Comparison of ENCODE assay signal across 9 cellular contexts in genomic region chr19:3142292-3142670, GRCh38. TPM values are rescaled to one million over a fixed set of nuclear protein-coding genes. Genes with fewer than 3 reads are reported as not detected.
A peak's percentile ranks its signal among the peaks of the same experiment; 100 is the strongest.
DNase-seq lines count a peak whose midpoint lies in the region; FAIRE-seq and TF ChIP-seq lines count a peak whose summit lies in the region.
"Had no signal": no experiment of that assay in that cellular context is flagged by ENCODE, and none has a peak within 500 bp of the region (broad histone marks: within the 10 kb centered on the region; RNA-seq: fewer than 3 reads in every experiment).

No MANE protein-coding gene starts in this region.

- H3K9ac ChIP-seq in Karpas-422 (ENCODE audit: low read length): no peak overlapping the region

- no peaks in the 10 kb centered on the region for H3K36me3 ChIP-seq in esophagus (ENCODE audit: control insufficient read depth in 2 of 2, insufficient read depth in 2 of 2, low read length in 1 of 2)
- no peaks in the 10 kb centered on the region for H3K36me3 ChIP-seq in Karpas-422 (ENCODE audit: insufficient read depth, low read length)

- no peak overlapping the region for H2AFZ ChIP-seq in Karpas-422 (ENCODE audit: low read length)

- H3K9me3 ChIP-seq in esophagus (ENCODE audit: control insufficient read depth in 2 of 2, insufficient read depth in 1 of 2, low read depth in 1 of 2, low read length in 1 of 2) (peaks cover 0 to 2% of the 10 kb centered on the region in 2 donors), Karpas-422 (ENCODE audit: low read length) (no peaks in the 10 kb centered on the region)

- 20 to 23% methylated on average over 6 of the region's 6 CpGs for WGBS in esophagus, 2 donors

- no peak overlapping the region for H3K4me3 Mint-ChIP-seq in glutamatergic neuron (ENCODE audit: unreplicated experiment)

- H3K4me1 ChIP-seq in esophagus (ENCODE audit: control insufficient read depth in 2 of 2, insufficient read depth in 2 of 2, low read length in 1 of 2) (peaks cover 2 to 9% of the 10 kb centered on the region in 2 donors), Karpas-422 (ENCODE audit: low read length) (no peaks in the 10 kb centered on the region)

- H3K4me1 Mint-ChIP-seq in glutamatergic neuron (ENCODE audit: low read depth, unreplicated experiment): no peaks in the 10 kb centered on the region

- H3K9me2 ChIP-seq in Karpas-422 (replicated peaks; ENCODE audit: insufficient read depth, low read length): no peaks in the 10 kb centered on the region

- no peaks in the 10 kb centered on the region for H3K79me2 ChIP-seq in Karpas-422 (ENCODE audit: low read length)

- FAIRE-seq in GM19239 (lab: Jason Lieb, UNC): peak; percentile 48
- FAIRE-seq: islet of Langerhans had no signal

- no peak overlapping the region for H3K4me2 ChIP-seq in Karpas-422 (ENCODE audit: low read depth, low read length, poor library complexity, severe bottlenecking)

- H3K27me3 ChIP-seq in esophagus (ENCODE audit: control insufficient read depth in 1 of 2, insufficient read depth in 2 of 2, low read length in 2 of 2): no peaks in the 10 kb centered on the region
- no peaks in the 10 kb centered on the region for H3K27me3 ChIP-seq in Karpas-422 (ENCODE audit: low read length)

- no peaks in the 10 kb centered on the region for H4K20me1 ChIP-seq in Karpas-422 (ENCODE audit: insufficient read depth, low read depth, low read length)

- H3K27me3 Mint-ChIP-seq in glutamatergic neuron (ENCODE audit: unreplicated experiment): no peaks in the 10 kb centered on the region

- no peak for TF ChIP-seq CTCF in glutamatergic neuron (IDR thresholded peaks at IDR 0.05; ENCODE audit: partially characterized antibody, unreplicated experiment)

- no peak for DNase-seq in GM19239 (ENCODE audit: insufficient read length, low spot score)
- DNase-seq in SW 1271 (lab: John Stamatoyannopoulos, UW): peak; percentile 66 to 90
- peak; percentile 24 to 46 for DNase-seq in stimulated activated CD4-positive, alpha-beta T cell treated with anti-CD3 and anti-CD28 coated beads, Interleukin-12 subunit alpha, Interleukin-12 subunit beta, amount 100 ng/mL, for 24 hours (ENCODE audit: low read depth in 2 of 2)
- no peak for DNase-seq in foreskin melanocyte
- DNase-seq in glutamatergic neuron: no peak
- no peak for DNase-seq in DMS79 treated with DMSO at 0.1 percent for 48 hours (lab: John Stamatoyannopoulos, UW)
- DNase-seq in Karpas-422: no peak

- H3K27ac ChIP-seq in esophagus (ENCODE audit: low read depth in 2 of 2, low read length in 1 of 2) (peak overlapping the region; percentile 90 to 96), Karpas-422 (ENCODE audit: low read length) (no peak overlapping the region)

- peaks cover 2% of the 10 kb centered on the region for H3K9me3 Mint-ChIP-seq in glutamatergic neuron (ENCODE audit: unreplicated experiment)

- H3K36me3 Mint-ChIP-seq in glutamatergic neuron (ENCODE audit: unreplicated experiment): peaks cover 8% of the 10 kb centered on the region

- H3K27ac Mint-ChIP-seq in glutamatergic neuron (ENCODE audit: unreplicated experiment): no peak overlapping the region

- H3K4me3 ChIP-seq in esophagus (ENCODE audit: low read depth in 1 of 2, low read length in 2 of 2) (peak overlapping the region in 1 of 2 donors; percentile 28), Karpas-422 (ENCODE audit: low read length) (no peak overlapping the region)

RNA-seq across cellular contexts. Expression of gene GNA15, which starts 6.4 kb away (rescaled TPM):
- polyA plus RNA-seq in esophagus: 100 to 1,000 TPM; 118 to 135 TPM
- not detected for total RNA-seq in glutamatergic neuron (ENCODE audit: unreplicated experiment)
- total RNA-seq in Karpas-422 (2014; rRNA removed; shearing (Covaris generic); ENCODE audit: low replicate concordance): not detected in 2 replicates

RNA-seq across cellular contexts. Expression of gene S1PR4, which starts 36.3 kb away (rescaled TPM):
- 1 to 10 TPM; 1.5 to 2.4 TPM for polyA plus RNA-seq in esophagus
- total RNA-seq in glutamatergic neuron (ENCODE audit: unreplicated experiment): not detected
- not detected in 2 replicates for total RNA-seq in Karpas-422 (2014; rRNA removed; shearing (Covaris generic); ENCODE audit: low replicate concordance)

RNA-seq across cellular contexts. Expression of gene NCLN, which starts 43.4 kb away (rescaled TPM):
- polyA plus RNA-seq in esophagus: 10 to 100 TPM; 23.9 to 24.9 TPM
- total RNA-seq in glutamatergic neuron (ENCODE audit: unreplicated experiment): 54.4 TPM
- 30.0 and 37.6 TPM in 2 replicates for total RNA-seq in Karpas-422 (2014; rRNA removed; shearing (Covaris generic); ENCODE audit: low replicate concordance)

RNA-seq across cellular contexts. Expression of gene GNA11, which starts 48.1 kb away (rescaled TPM):
- 10 to 100 TPM; 18.5 to 20.0 TPM for polyA plus RNA-seq in esophagus
- 32.4 TPM for total RNA-seq in glutamatergic neuron (ENCODE audit: unreplicated experiment)
- 0.58 and 2.6 TPM in 2 replicates for total RNA-seq in Karpas-422 (2014; rRNA removed; shearing (Covaris generic); ENCODE audit: low replicate concordance)

Comparison
In these comparisons a context has a peak if more than half of its experiments do, and no peak if none do; other contexts are left out.
1. DNase-seq: peak in SW 1271 (2 of 2) and stimulated activated CD4-positive, alpha-beta T cell treated with anti-CD3 and anti-CD28 coated beads, Interleukin-12 subunit alpha, Interleukin-12 subunit beta, amount 100 ng/mL, for 24 hours (2 of 2); none in GM19239 (single experiment), foreskin melanocyte (single experiment), glutamatergic neuron (single experiment), DMS79 treated with DMSO at 0.1 percent for 48 hours (single experiment) and Karpas-422 (single experiment).